In genomic region chr11:72040497-72041363, GRCh38 we compare ENCODE assay signal across 8 cellular contexts. TPM values are rescaled to one million over a fixed set of nuclear protein-coding genes. Genes with fewer than 3 reads are reported as not detected.
DNase-seq lines count a peak whose midpoint lies in the region; ATAC-seq and TF ChIP-seq lines count a peak whose summit lies in the region.

No MANE protein-coding gene starts in this region.

- peak overlapping the region; percentile 42 for H3K4ac ChIP-seq in mesendoderm (ENCODE audit: low read depth, low read length)

- peak overlapping the region; percentile 35 for H2BK5ac ChIP-seq in mesendoderm (ENCODE audit: low read length)

- H2BK120ac ChIP-seq in mesendoderm (ENCODE audit: low read depth, low read length), result no peak overlapping the region

- H3K56ac ChIP-seq in mesendoderm (ENCODE audit: low read length), result peak overlapping the region; percentile 79

- no peak overlapping the region for H3K23ac ChIP-seq in mesendoderm (ENCODE audit: low read length)

- no peak overlapping the region for H4K8ac ChIP-seq in mesendoderm (ENCODE audit: low read depth, low read length)

- H3K4me1 ChIP-seq in mesendoderm (ENCODE audit: control insufficient read depth, low read depth, low read length), result peaks cover 15% of the 10 kb centered on the region

- H3K27me3 ChIP-seq in BJ (ENCODE audit: control insufficient read depth, insufficient read depth, low read length) (no peaks in the 10 kb centered on the region), mesendoderm (ENCODE audit: insufficient read depth, low read length, poor library complexity) (no peaks in the 10 kb centered on the region)

- 0 out of 2 replicates have a peak, but pooled peaks cover under 1% of the 10 kb centered on the region for H3K36me3 ChIP-seq in BJ (ENCODE audit: control insufficient read depth, insufficient read depth, low read length)
- no peaks in the 10 kb centered on the region for H3K36me3 ChIP-seq in mesendoderm (ENCODE audit: control insufficient read depth, insufficient read depth, low read length)

- H3K79me1 ChIP-seq in mesendoderm (ENCODE audit: low read length), result peaks cover 32% of the 10 kb centered on the region

- H3K4me3 ChIP-seq in BJ (ENCODE audit: low read depth, low read length) (peak overlapping the region; percentile 75), mesendoderm (ENCODE audit: low read length) (peak overlapping the region; percentile 6)

- no peak overlapping the region for H2AK5ac ChIP-seq in mesendoderm (ENCODE audit: low read length)

- peak overlapping the region; percentile 71 for H3K27ac ChIP-seq in mesendoderm (ENCODE audit: low read depth, low read length)

- H3K4me1 Mint-ChIP-seq in HFFc6 (ENCODE audit: low read depth), result peaks cover 40% of the 10 kb centered on the region
- H3K4me1 Mint-ChIP-seq in endothelial cell (ENCODE audit: unreplicated experiment), result no peaks in the 10 kb centered on the region

- no peak for ATAC-seq in HG03565 (IDR thresholded peaks at IDR 0.05; ENCODE audit: unreplicated experiment)

- peak overlapping the region; percentile 62 for H3K9ac ChIP-seq in mesendoderm (ENCODE audit: low read length)

- H4K5ac ChIP-seq in mesendoderm (ENCODE audit: low read length), result no peak overlapping the region

- H3K27ac Mint-ChIP-seq in HFFc6 (no peak overlapping the region), endothelial cell (ENCODE audit: unreplicated experiment) (no peak overlapping the region)

- CTCF ChIA-PET in BJ (lab: Yijun Ruan, JAX), result interaction anchor here (0.6 to 4.3 kb wide), 11 partner anchors 15 to 142 kb away, joined by 3 to 28 read pairs (median 5); no protein-coding TSS in a partner anchor

- no peak overlapping the region for H2BK15ac ChIP-seq in mesendoderm (replicated peaks; ENCODE audit: low read depth)

- TF ChIP-seq CTCF in BJ (IDR thresholded peaks at IDR 0.05; ENCODE audit: insufficient read depth, low read depth, low read length), result no peak
- 0 out of 2 replicates have a peak, but pooled peaks have one; percentile 7 for TF ChIP-seq CTCF in HFFc6 (IDR thresholded peaks at IDR 0.05)
- no peak for TF ChIP-seq CTCF in endothelial cell (IDR thresholded peaks at IDR 0.05; ENCODE audit: unreplicated experiment)

- H3K18ac ChIP-seq in mesendoderm (ENCODE audit: low read length), result peak overlapping the region; percentile 62

- H3K36me3 Mint-ChIP-seq in HFFc6 (ENCODE audit: low read depth) (peaks cover 9% of the 10 kb centered on the region; the same call in 1 of the 2 replicates), endothelial cell (ENCODE audit: low read depth, unreplicated experiment) (peaks cover 12% of the 10 kb centered on the region)

- no CpG with 5 or more reads among the region's 23 CpGs for WGBS in mesendoderm (ENCODE audit: extremely low coverage, insufficient coverage, low lambda C conversion rate)

- POLR2A ChIA-PET in BJ (lab: Charles Lee), result interaction anchor here (0.6 kb wide), 1 partner anchor 28 kb away, joined by 6 read pairs; no protein-coding TSS in a partner anchor

- peak; percentile 66 for DNase-seq in BJ (ENCODE audit: low read depth)
- peak; percentile 88 for DNase-seq in HFFc6
- DNase-seq in NCI-H748 treated with DMSO at 0.1 percent for 48 hours (lab: John Stamatoyannopoulos, UW), result peak; percentile 82
- DNase-seq in activated CD8-positive, alpha-beta memory T cell treated with anti-CD3 and anti-CD28 coated beads, Interleukin-2, amount 50 U/mL, for 1 hour (ENCODE audit: extremely low read depth), result peak; percentile 74
- DNase-seq in endothelial cell (ENCODE audit: low spot score), result peak; percentile 72
- peak; percentile 87 for DNase-seq in mesendoderm
- peak; percentile 48 to 69 (median 58) for DNase-seq in stimulated activated CD4-positive, alpha-beta T cell treated with anti-CD3 and anti-CD28 coated beads, TNF-alpha, amount 100 ng/mL, for 48 hours (ENCODE audit: low read depth in 3 of 3)

- H3K79me2 ChIP-seq in mesendoderm (ENCODE audit: control insufficient read depth, insufficient read depth, low read length), result peaks cover 41% of the 10 kb centered on the region

- peak overlapping the region; percentile 67 for H3K4me2 ChIP-seq in mesendoderm (ENCODE audit: low read length)

- no peaks in the 10 kb centered on the region; the same call in 1 of the 2 replicates for H3K27me3 Mint-ChIP-seq in HFFc6 (ENCODE audit: insufficient read depth)
- no peaks in the 10 kb centered on the region for H3K27me3 Mint-ChIP-seq in endothelial cell (ENCODE audit: unreplicated experiment)

- H3K4me3 Mint-ChIP-seq in HFFc6 (no peak overlapping the region), endothelial cell (ENCODE audit: unreplicated experiment) (no peak overlapping the region)

- H3K9me3 Mint-ChIP-seq in HFFc6, result no peaks in the 10 kb centered on the region
- H3K9me3 Mint-ChIP-seq in endothelial cell (ENCODE audit: unreplicated experiment), result no peaks in the 10 kb centered on the region

RNA-seq across cellular contexts. Expression of gene NUMA1, which starts 39.6 kb away (rescaled TPM):
- polyA plus RNA-seq in BJ (2011; rRNA removed), result 87.1 and 120 TPM in 2 replicates
- polyA minus RNA-seq in BJ (2011; rRNA and poly(A)+ RNA removed), result 172 and 241 TPM in 2 replicates
- total RNA-seq in HFFc6 (2021; fragmentation: NEBNext Ultra II Directional; extraction: Animal tissue kit (Norgen Biotek cat#: 25700)), result 100 to 1,000 TPM; 127 to 148 (median 137) TPM
- total RNA-seq in endothelial cell (ENCODE audit: unreplicated experiment), result 173 TPM
- 39.0 TPM for polyA plus RNA-seq in mesendoderm (2013, experiment 1 of 2)
- polyA plus RNA-seq in mesendoderm (2013, experiment 2 of 2), result 37.3 TPM

RNA-seq across cellular contexts. Expression of gene LRRC51, which starts 39.9 kb away (rescaled TPM):
- 9.8 TPM in 2 replicates for polyA plus RNA-seq in BJ (2011; rRNA removed)
- polyA minus RNA-seq in BJ (2011; rRNA and poly(A)+ RNA removed), result 4.2 and 10.7 TPM in 2 replicates
- total RNA-seq in HFFc6 (2021; fragmentation: NEBNext Ultra II Directional; extraction: Animal tissue kit (Norgen Biotek cat#: 25700)), result 10 to 100 TPM in 1 of 6 experiments, 1 to 10 TPM in 5; 7.4 to 12.4 (median 8.5) TPM
- 5.8 TPM for total RNA-seq in endothelial cell (ENCODE audit: unreplicated experiment)
- 3.7 TPM for polyA plus RNA-seq in mesendoderm (2013, experiment 1 of 2)
- 4.3 TPM for polyA plus RNA-seq in mesendoderm (2013, experiment 2 of 2)

RNA-seq across cellular contexts. Expression of gene IL18BP, which starts 42.0 kb away (rescaled TPM):
- polyA plus RNA-seq in BJ (2011; rRNA removed), result 2.5 and 3.2 TPM in 2 replicates
- 5.0 and 7.6 TPM in 2 replicates for polyA minus RNA-seq in BJ (2011; rRNA and poly(A)+ RNA removed)
- total RNA-seq in HFFc6 (2021; fragmentation: NEBNext Ultra II Directional; extraction: Animal tissue kit (Norgen Biotek cat#: 25700)), result 1 to 10 TPM; 1.5 to 2.3 (median 1.8) TPM
- total RNA-seq in endothelial cell (ENCODE audit: unreplicated experiment), result 17.7 TPM
- polyA plus RNA-seq in mesendoderm (2013, experiment 1 of 2), result 4.5 TPM
- polyA plus RNA-seq in mesendoderm (2013, experiment 2 of 2), result 4.4 TPM
